In the genomic region with DNA sequence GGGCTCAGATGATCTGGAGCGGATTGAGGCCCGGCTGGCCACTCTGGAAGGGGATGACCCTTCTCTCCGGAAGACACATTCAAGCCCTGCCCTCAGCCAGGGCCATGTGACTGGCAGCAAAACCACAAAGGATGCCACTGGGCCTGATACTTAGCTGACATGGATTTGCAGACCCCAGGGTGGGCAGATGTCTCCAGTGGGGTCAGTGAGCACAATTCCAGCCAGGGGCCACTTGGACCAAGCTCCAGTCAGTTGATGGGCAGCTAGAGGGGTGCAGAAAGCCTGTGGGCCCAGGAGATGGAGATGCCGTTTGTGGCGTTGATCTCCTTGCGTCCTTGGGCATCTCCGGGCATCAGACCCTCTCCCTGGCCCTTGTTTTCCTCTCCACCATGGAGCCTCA, we compare ENCODE assay signal across 16 cellular contexts. TPM values are rescaled to one million over a fixed set of nuclear protein-coding genes. Genes with fewer than 3 reads are reported as not detected.
DNase-seq lines count a peak whose midpoint lies in the region; ATAC-seq and TF ChIP-seq lines count a peak whose summit lies in the region.
"Had no signal": no experiment of that assay in that cellular context is flagged by ENCODE, and none has a peak within 500 bp of the region (broad histone marks: within the 10 kb centered on the region; RNA-seq: fewer than 3 reads in every experiment).

No MANE protein-coding gene starts in this region.

- H3K9me3 Mint-ChIP-seq in natural killer cell treated with Interleukin-12 subunit alpha and Interleukin-12 subunit beta and Interleukin-15 and Interleukin-18, amount 100 ng/mL, for 72 hours, result no peaks in the 10 kb centered on the region
- H3K9me3 Mint-ChIP-seq in natural killer cell (no peaks in the 10 kb centered on the region), glutamatergic neuron (ENCODE audit: unreplicated experiment) (peaks cover 2% of the 10 kb centered on the region)
- H3K9me3 Mint-ChIP-seq in activated CD8-positive, alpha-beta T cell treated with anti-CD3 and anti-CD28 coated beads, Interleukin-2, amount 10 ng/mL, durations not matched to agents 7 days and 5 days (ENCODE audit: insufficient read depth), result no peaks in the 10 kb centered on the region
- H3K9me3 Mint-ChIP-seq: CD4-positive, alpha-beta memory T cell; GM23338 had no signal

- intact Hi-C loops in natural killer cell (cut with micrococcal nuclease), result loop anchor here (10.0 kb wide), 2 partner anchors 208 to 548 kb away; partner anchors contain the start of gene MATR3
- intact Hi-C loops in posterior vena cava (cut with DNase I), result no loop called here
- intact Hi-C loops in aorta (cut with DNase I), result loop anchor here in 1 of 2 donors (5.0 kb wide), 1 partner anchor 55 kb away; no protein-coding TSS in a partner anchor

- no peaks in the 10 kb centered on the region for H3K36me3 ChIP-seq in aorta (ENCODE audit: control insufficient read depth in 1 of 2, insufficient read depth in 2 of 2, low read length in 1 of 2)

- H3K4me3 Mint-ChIP-seq in natural killer cell treated with Interleukin-12 subunit alpha and Interleukin-12 subunit beta and Interleukin-15 and Interleukin-18, amount 100 ng/mL, for 72 hours, result no peak overlapping the region
- no peak overlapping the region for H3K4me3 Mint-ChIP-seq in natural killer cell
- H3K4me3 Mint-ChIP-seq in glutamatergic neuron (ENCODE audit: unreplicated experiment), result no peak overlapping the region
- H3K4me3 Mint-ChIP-seq in activated CD8-positive, alpha-beta T cell treated with anti-CD3 and anti-CD28 coated beads, Interleukin-2, amount 10 ng/mL, durations not matched to agents 7 days and 5 days, result no peak overlapping the region
- H3K4me3 Mint-ChIP-seq: CD4-positive, alpha-beta memory T cell; GM23338 had no signal

- peaks cover 0 to 10% of the 10 kb centered on the region in 2 donors for H3K27me3 Mint-ChIP-seq in natural killer cell treated with Interleukin-12 subunit alpha and Interleukin-12 subunit beta and Interleukin-15 and Interleukin-18, amount 100 ng/mL, for 72 hours
- H3K27me3 Mint-ChIP-seq in natural killer cell (ENCODE audit: low read depth in 2 of 2), result peaks cover 0 to 2% of the 10 kb centered on the region in 2 donors
- H3K27me3 Mint-ChIP-seq in glutamatergic neuron (ENCODE audit: unreplicated experiment), result peaks cover 3% of the 10 kb centered on the region
- H3K27me3 Mint-ChIP-seq in activated CD8-positive, alpha-beta T cell treated with anti-CD3 and anti-CD28 coated beads, Interleukin-2, amount 10 ng/mL, durations not matched to agents 7 days and 5 days (ENCODE audit: low read depth), result peaks cover 21% of the 10 kb centered on the region

- H3K9me3 ChIP-seq in aorta (ENCODE audit: control insufficient read depth, low read length), result no peaks in the 10 kb centered on the region

- H3K4me3 ChIP-seq in aorta (ENCODE audit: low read length in 2 of 2), result no peak overlapping the region
- H3K4me3 ChIP-seq: GM23338 had no signal

- no peaks in the 10 kb centered on the region for H3K4me1 ChIP-seq in aorta (ENCODE audit: control insufficient read depth in 1 of 2, insufficient read depth in 2 of 2, low read length in 2 of 2)

- CTCF ChIA-PET in activated CD8-positive, alpha-beta T cell treated with anti-CD3 and anti-CD28 coated beads, Interleukin-2, amount 10 ng/mL, durations not matched to agents 7 days and 5 days (lab: Charles Lee), result interaction anchor here (3.3 kb wide), 1 partner anchor 55 kb away, joined by 28 read pairs; no protein-coding TSS in a partner anchor

- no peak for ATAC-seq in natural killer cell treated with Interleukin-12 subunit alpha and Interleukin-12 subunit beta and Interleukin-15 and Interleukin-18, amount 100 ng/mL, for 72 hours
- no peak for ATAC-seq in natural killer cell
- no peak for ATAC-seq in aorta (ENCODE audit: low FRiP score)
- no peak for ATAC-seq in activated CD8-positive, alpha-beta T cell treated with anti-CD3 and anti-CD28 coated beads, Interleukin-2, amount 10 ng/mL, durations not matched to agents 7 days and 5 days
- ATAC-seq: GM23338 had no signal

- 96% methylated on average over 7 of the region's 7 CpGs for WGBS in aorta, 2 donors

- no peak overlapping the region for H3K27ac ChIP-seq in aorta (ENCODE audit: low read depth in 1 of 2, low read length in 2 of 2)
- H3K27ac ChIP-seq: C4-2B, HL-60 had no signal

- no peaks in the 10 kb centered on the region for H3K27me3 ChIP-seq in aorta (ENCODE audit: control insufficient read depth in 1 of 2, insufficient read depth in 2 of 2, low read length in 1 of 2)

- H3K36me3 Mint-ChIP-seq in natural killer cell treated with Interleukin-12 subunit alpha and Interleukin-12 subunit beta and Interleukin-15 and Interleukin-18, amount 100 ng/mL, for 72 hours, result no peaks in the 10 kb centered on the region
- no peaks in the 10 kb centered on the region for H3K36me3 Mint-ChIP-seq in natural killer cell
- no peaks in the 10 kb centered on the region for H3K36me3 Mint-ChIP-seq in glutamatergic neuron (ENCODE audit: unreplicated experiment)
- no peaks in the 10 kb centered on the region for H3K36me3 Mint-ChIP-seq in activated CD8-positive, alpha-beta T cell treated with anti-CD3 and anti-CD28 coated beads, Interleukin-2, amount 10 ng/mL, durations not matched to agents 7 days and 5 days (ENCODE audit: low read depth)
- H3K36me3 Mint-ChIP-seq: CD4-positive, alpha-beta memory T cell had no signal

- DNase-seq in natural killer cell treated with Interleukin-12 subunit alpha and Interleukin-12 subunit beta and Interleukin-15 and Interleukin-18, amount 100 ng/mL, for 72 hours (ENCODE audit: low spot score), result peak; percentile 37
- no peak for DNase-seq in natural killer cell
- DNase-seq in glutamatergic neuron, result peak; percentile 6
- peak; percentile 76 for DNase-seq in posterior vena cava (ENCODE audit: low spot score)
- DNase-seq in aorta, result peak; percentile 15 to 51
- no peak for DNase-seq in activated CD8-positive, alpha-beta T cell treated with anti-CD3 and anti-CD28 coated beads, Interleukin-2, amount 10 ng/mL, durations not matched to agents 7 days and 5 days
- DNase-seq in activated effector memory CD4-positive, alpha-beta T cell treated with anti-CD3 and anti-CD28 coated beads, Interleukin-2, amount 50 U/mL, for 16 hours, result no peak
- no peak for DNase-seq in NCI-H446 (lab: John Stamatoyannopoulos, UW)
- DNase-seq: ACHN; CD4-positive, alpha-beta memory T cell; DMS79 treated with DMSO at 0.1 percent for 48 hours; GF-D8; HCEC 1CT had no signal

- POLR2A ChIA-PET in activated CD8-positive, alpha-beta T cell treated with anti-CD3 and anti-CD28 coated beads, Interleukin-2, amount 10 ng/mL, durations not matched to agents 7 days and 5 days (lab: Charles Lee), result no interaction called here

- H3K27ac Mint-ChIP-seq in natural killer cell treated with Interleukin-12 subunit alpha and Interleukin-12 subunit beta and Interleukin-15 and Interleukin-18, amount 100 ng/mL, for 72 hours, result no peak overlapping the region
- H3K27ac Mint-ChIP-seq in natural killer cell (no peak overlapping the region), glutamatergic neuron (ENCODE audit: unreplicated experiment) (no peak overlapping the region)
- no peak overlapping the region for H3K27ac Mint-ChIP-seq in activated CD8-positive, alpha-beta T cell treated with anti-CD3 and anti-CD28 coated beads, Interleukin-2, amount 10 ng/mL, durations not matched to agents 7 days and 5 days
- H3K27ac Mint-ChIP-seq: GM23338 had no signal

- TF ChIP-seq CTCF in natural killer cell (IDR thresholded peaks at IDR 0.05), result no peak
- TF ChIP-seq CTCF in glutamatergic neuron (IDR thresholded peaks at IDR 0.05; ENCODE audit: partially characterized antibody, unreplicated experiment), result no peak

- H3K4me1 Mint-ChIP-seq in natural killer cell treated with Interleukin-12 subunit alpha and Interleukin-12 subunit beta and Interleukin-15 and Interleukin-18, amount 100 ng/mL, for 72 hours (ENCODE audit: low read depth in 2 of 2), result peaks cover 4 to 5% of the 10 kb centered on the region in 2 donors
- H3K4me1 Mint-ChIP-seq in natural killer cell, result peaks cover 2 to 8% of the 10 kb centered on the region in 2 donors
- H3K4me1 Mint-ChIP-seq in glutamatergic neuron (ENCODE audit: low read depth, unreplicated experiment), result no peaks in the 10 kb centered on the region
- peaks cover 4% of the 10 kb centered on the region for H3K4me1 Mint-ChIP-seq in activated CD8-positive, alpha-beta T cell treated with anti-CD3 and anti-CD28 coated beads, Interleukin-2, amount 10 ng/mL, durations not matched to agents 7 days and 5 days (ENCODE audit: low read depth)
- H3K4me1 Mint-ChIP-seq: GM23338 had no signal

RNA-seq across cellular contexts. Expression of gene PSD2, which starts 46.7 kb away (rescaled TPM):
- not detected for total RNA-seq in natural killer cell treated with Interleukin-12 subunit alpha and Interleukin-12 subunit beta and Interleukin-15 and Interleukin-18, amount 100 ng/mL, for 72 hours
- 1 to 10 TPM; 1.3 to 2.5 (median 1.3) TPM for total RNA-seq in natural killer cell
- 2.3 TPM for total RNA-seq in glutamatergic neuron (ENCODE audit: unreplicated experiment)
- under 1 TPM; 0.14 TPM for total RNA-seq in posterior vena cava
- under 1 TPM; 0.30 to 0.62 TPM for total RNA-seq in aorta
- polyA plus RNA-seq in aorta, result under 1 TPM in 1 of 2 donors, not detected in 1; 0.41 TPM
- not detected for total RNA-seq in activated CD8-positive, alpha-beta T cell treated with anti-CD3 and anti-CD28 coated beads, Interleukin-2, amount 10 ng/mL, durations not matched to agents 7 days and 5 days
- total RNA-seq: CD4-positive, alpha-beta memory T cell had no signal
- polyA plus RNA-seq: CD4-positive, alpha-beta memory T cell had no signal

Comparison
In these comparisons a context has a peak if more than half of its experiments do, and no peak if none do; other contexts are left out.
1. DNase-seq: peak in natural killer cell treated with Interleukin-12 subunit alpha and Interleukin-12 subunit beta and Interleukin-15 and Interleukin-18, amount 100 ng/mL, for 72 hours (single experiment), glutamatergic neuron (single experiment), posterior vena cava (single experiment) and aorta (2 of 2); none in natural killer cell (single experiment), activated CD8-positive, alpha-beta T cell treated with anti-CD3 and anti-CD28 coated beads, Interleukin-2, amount 10 ng/mL, durations not matched to agents 7 days and 5 days (single experiment), activated effector memory CD4-positive, alpha-beta T cell treated with anti-CD3 and anti-CD28 coated beads, Interleukin-2, amount 50 U/mL, for 16 hours (single experiment) and NCI-H446 (0 of 2).